Comparison of ENCODE assay signal across 20 cellular contexts in the genomic region with DNA sequence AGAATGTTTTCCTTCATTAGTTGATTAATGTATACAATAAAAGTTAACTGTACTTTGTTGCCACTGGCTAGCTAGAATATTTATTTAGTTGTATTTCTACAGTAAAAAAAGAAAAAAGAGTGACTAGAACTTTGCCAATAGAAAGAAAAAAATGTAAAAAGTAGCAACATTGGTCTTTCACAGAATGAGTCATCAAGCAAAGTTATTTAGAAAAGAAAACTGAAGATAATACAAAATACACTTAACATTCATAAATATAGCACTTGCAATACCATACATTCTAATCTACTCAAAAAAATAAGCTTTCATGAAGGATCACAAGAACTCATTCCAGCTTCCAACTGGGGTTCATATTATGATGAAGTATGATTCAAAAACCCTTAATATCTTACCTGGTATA.
"Had no signal": no experiment of that assay in that cellular context is flagged by ENCODE, and none has a peak within 500 bp of the region (broad histone marks: within the 10 kb centered on the region; RNA-seq: fewer than 3 reads in every experiment).

No MANE protein-coding gene starts in this region.

- H3K27ac Mint-ChIP-seq: activated CD4-positive, alpha-beta memory T cell treated with anti-CD3 and anti-CD28 coated beads, Interleukin-2, amount 10 ng/mL, durations not matched to agents 7 days and 5 days; activated naive CD8-positive, alpha-beta T cell treated with anti-CD3 and anti-CD28 coated beads, Interleukin-2, amount 10 ng/mL, durations not matched to agents 7 days and 5 days; activated T-cell treated with anti-CD3 and anti-CD28 coated beads, Interleukin-2, amount 50 U/mL, for 72 hours; effector memory CD8-positive, alpha-beta T cell; stimulated activated naive CD8-positive, alpha-beta T cell treated with anti-CD3 and anti-CD28 coated beads, Interleukin-15, amount 100 ng/mL, for 72 hours had no signal

- H3K27me3 Mint-ChIP-seq: activated CD4-positive, alpha-beta memory T cell treated with anti-CD3 and anti-CD28 coated beads, Interleukin-2, amount 10 ng/mL, durations not matched to agents 7 days and 5 days; activated naive CD8-positive, alpha-beta T cell treated with anti-CD3 and anti-CD28 coated beads, Interleukin-2, amount 10 ng/mL, durations not matched to agents 7 days and 5 days; effector memory CD8-positive, alpha-beta T cell; stimulated activated naive CD8-positive, alpha-beta T cell treated with anti-CD3 and anti-CD28 coated beads, Interleukin-15, amount 100 ng/mL, for 72 hours had no signal

- H3K36me3 ChIP-seq: ovary, uterus had no signal

- H3K4me3 ChIP-seq: left ventricle myocardium inferior, ovary, thyroid gland, uterus had no signal

- DNase-seq: activated CD4-positive, alpha-beta memory T cell treated with anti-CD3 and anti-CD28 coated beads, Interleukin-2, amount 10 ng/mL, durations not matched to agents 7 days and 5 days; activated CD8-positive, alpha-beta memory T cell treated with anti-CD3 and anti-CD28 coated beads, Interleukin-2, amount 50 U/mL, for 4 hours; activated gamma-delta T cell treated with Interleukin-2 at 50 U/mL for 16 hours; activated naive CD8-positive, alpha-beta T cell treated with anti-CD3 and anti-CD28 coated beads, Interleukin-2, amount 10 ng/mL, durations not matched to agents 7 days and 5 days; activated T-cell treated with anti-CD3 and anti-CD28 coated beads, Interleukin-2, amount 50 U/mL, for 72 hours; caudate nucleus; cortex of kidney; effector memory CD8-positive, alpha-beta T cell; foreskin fibroblast; islet precursor cell; left ventricle myocardium inferior; mesendoderm; ovary; stimulated activated CD4-positive, alpha-beta T cell treated with anti-CD3 and anti-CD28 coated beads, Interleukin-15, amount 100 ng/mL, for 24 hours; stimulated activated CD4-positive, alpha-beta T cell treated with anti-CD3 and anti-CD28 coated beads, Interleukin-4, amount 100 ng/mL, for 4 hours; stimulated activated naive CD8-positive, alpha-beta T cell treated with anti-CD3 and anti-CD28 coated beads, Interleukin-15, amount 100 ng/mL, for 72 hours; T-helper 9 cell; thyroid gland; uterus had no signal

- H3K4me3 Mint-ChIP-seq: activated CD4-positive, alpha-beta memory T cell treated with anti-CD3 and anti-CD28 coated beads, Interleukin-2, amount 10 ng/mL, durations not matched to agents 7 days and 5 days; activated naive CD8-positive, alpha-beta T cell treated with anti-CD3 and anti-CD28 coated beads, Interleukin-2, amount 10 ng/mL, durations not matched to agents 7 days and 5 days; activated T-cell treated with anti-CD3 and anti-CD28 coated beads, Interleukin-2, amount 50 U/mL, for 72 hours; effector memory CD8-positive, alpha-beta T cell; neural crest cell; stimulated activated naive CD8-positive, alpha-beta T cell treated with anti-CD3 and anti-CD28 coated beads, Interleukin-15, amount 100 ng/mL, for 72 hours had no signal

- H3K27me3 ChIP-seq: ovary, thyroid gland, uterus had no signal

- H3K9me3 ChIP-seq: left ventricle myocardium inferior, ovary, thyroid gland, uterus had no signal

- H3K4me1 ChIP-seq: left ventricle myocardium inferior, thyroid gland, uterus had no signal

- ATAC-seq: activated T-cell treated with anti-CD3 and anti-CD28 coated beads, Interleukin-2, amount 50 U/mL, for 72 hours; effector memory CD8-positive, alpha-beta T cell; stimulated activated naive CD8-positive, alpha-beta T cell treated with anti-CD3 and anti-CD28 coated beads, Interleukin-15, amount 100 ng/mL, for 72 hours had no signal

- H3K27ac ChIP-seq: left ventricle myocardium inferior, ovary, thyroid gland, uterus had no signal

- H3K9me3 Mint-ChIP-seq: activated CD4-positive, alpha-beta memory T cell treated with anti-CD3 and anti-CD28 coated beads, Interleukin-2, amount 10 ng/mL, durations not matched to agents 7 days and 5 days; activated naive CD8-positive, alpha-beta T cell treated with anti-CD3 and anti-CD28 coated beads, Interleukin-2, amount 10 ng/mL, durations not matched to agents 7 days and 5 days; activated T-cell treated with anti-CD3 and anti-CD28 coated beads, Interleukin-2, amount 50 U/mL, for 72 hours; effector memory CD8-positive, alpha-beta T cell; neural crest cell; stimulated activated naive CD8-positive, alpha-beta T cell treated with anti-CD3 and anti-CD28 coated beads, Interleukin-15, amount 100 ng/mL, for 72 hours had no signal

- H3K4me1 Mint-ChIP-seq: activated naive CD8-positive, alpha-beta T cell treated with anti-CD3 and anti-CD28 coated beads, Interleukin-2, amount 10 ng/mL, durations not matched to agents 7 days and 5 days; neural crest cell; stimulated activated naive CD8-positive, alpha-beta T cell treated with anti-CD3 and anti-CD28 coated beads, Interleukin-15, amount 100 ng/mL, for 72 hours had no signal
